In genomic region chr2:121281694-121282093, GRCh38 we compare ENCODE assay signal across 1 cellular context.
TF ChIP-seq lines count a peak whose summit lies in the region.

No MANE protein-coding gene starts in this region.

TF ChIP-seq in HEK293, 187 proteins besides CTCF, POLR2A, EP300 and RAD21 (continued from another document):
- TF ChIP-seq TSHZ1 (tag by site-specific recombination; IDR thresholded peaks at IDR 0.05; ENCODE audit: borderline replicate concordance): no peak
